ENCODE assay signal across 23 cellular contexts in genomic region chr6:87870606-87871005, GRCh38.
A peak's percentile ranks its signal among the peaks of the same experiment; 100 is the strongest.
DNase-seq lines count a peak whose midpoint lies in the region; FAIRE-seq and TF ChIP-seq lines count a peak whose summit lies in the region.
"Had no signal": no experiment of that assay in that cellular context is flagged by ENCODE, and none has a peak within 500 bp of the region (broad histone marks: within the 10 kb centered on the region; RNA-seq: fewer than 3 reads in every experiment).

No MANE protein-coding gene starts in this region.

- H3K4me3 Mint-ChIP-seq in nephron progenitor cell = no peak overlapping the region
- no peak overlapping the region for H3K4me3 Mint-ChIP-seq in activated T-cell treated with anti-CD3 and anti-CD28 coated beads, Interleukin-2, amount 50 U/mL, for 24 hours
- H3K4me3 Mint-ChIP-seq: CD4-positive, alpha-beta memory T cell had no signal

- TF ChIP-seq CTCF in astrocyte of the cerebellum (IDR thresholded peaks at IDR 0.05; ENCODE audit: low read depth, low read length, missing control alignments) (no peak), fibroblast of pulmonary artery (IDR thresholded peaks at IDR 0.05; ENCODE audit: low read length, missing control alignments) (no peak), nephron progenitor cell (IDR thresholded peaks at IDR 0.05) (no peak), kidney (IDR thresholded peaks at IDR 0.05; ENCODE audit: borderline replicate concordance, extremely low read depth, insufficient read depth) (no peak)

- no peak overlapping the region for H3K9ac ChIP-seq in kidney (ENCODE audit: low read length in 2 of 2)
- H3K9ac ChIP-seq: BLaER1, GM23248 had no signal

- H3K4me1 ChIP-seq in kidney (ENCODE audit: control insufficient read depth in 1 of 2, insufficient read depth in 1 of 2, low read depth in 1 of 2, low read length in 2 of 2) = no peaks in the 10 kb centered on the region
- H3K4me1 ChIP-seq: BLaER1, HAP-1 had no signal

- peak; percentile 5 for DNase-seq in LHCN-M2 (ENCODE audit: low read depth)
- peak; percentile 78 for DNase-seq in astrocyte of the cerebellum (ENCODE audit: low read depth)
- DNase-seq in fibroblast of pulmonary artery (ENCODE audit: low read depth) = peak; percentile 2
- DNase-seq in nephron progenitor cell = no peak
- no peak for DNase-seq in NCI-H1436 (lab: John Stamatoyannopoulos, UW)
- DNase-seq in kidney = no peak
- DNase-seq in activated T-cell treated with anti-CD3 and anti-CD28 coated beads, Interleukin-2, amount 50 U/mL, for 24 hours = no peak
- no peak for DNase-seq in activated CD4-positive, CD25-positive, alpha-beta regulatory T cell (lab: John Stamatoyannopoulos, UW)
- DNase-seq: CD4-positive, alpha-beta memory T cell; DMS153; GF-D8; GM23248; Kasumi-1; NCI-H1105 treated with DMSO at 0.1 percent for 48 hours; NCI-H187; NCI-H226; NCI-H526 had no signal

- H3K27me3 Mint-ChIP-seq in nephron progenitor cell (ENCODE audit: low read depth, poor library complexity) = no peaks in the 10 kb centered on the region
- peaks cover 21% of the 10 kb centered on the region for H3K27me3 Mint-ChIP-seq in activated T-cell treated with anti-CD3 and anti-CD28 coated beads, Interleukin-2, amount 50 U/mL, for 24 hours

- H3K9me3 Mint-ChIP-seq in nephron progenitor cell = peaks cover 11% of the 10 kb centered on the region
- H3K9me3 Mint-ChIP-seq in activated T-cell treated with anti-CD3 and anti-CD28 coated beads, Interleukin-2, amount 50 U/mL, for 24 hours = no peaks in the 10 kb centered on the region

- no peaks in the 10 kb centered on the region for H3K36me3 Mint-ChIP-seq in nephron progenitor cell (ENCODE audit: low read depth)
- H3K36me3 Mint-ChIP-seq in activated T-cell treated with anti-CD3 and anti-CD28 coated beads, Interleukin-2, amount 50 U/mL, for 24 hours (ENCODE audit: low read depth) = no peaks in the 10 kb centered on the region
- H3K36me3 Mint-ChIP-seq: CD4-positive, alpha-beta memory T cell had no signal

- in situ Hi-C loops in astrocyte of the cerebellum (cut with HindIII; ENCODE audit: low sequenced_read_pairs) = no loop called here

- peak overlapping the region; percentile 40 for H3K27ac Mint-ChIP-seq in nephron progenitor cell
- no peak overlapping the region for H3K27ac Mint-ChIP-seq in activated T-cell treated with anti-CD3 and anti-CD28 coated beads, Interleukin-2, amount 50 U/mL, for 24 hours
- H3K27ac Mint-ChIP-seq: CD4-positive, alpha-beta memory T cell had no signal

- H3K27ac ChIP-seq in kidney (ENCODE audit: low read depth in 2 of 2, low read length in 2 of 2) = no peak overlapping the region
- H3K27ac ChIP-seq: BLaER1, GM23248, SJCRH30 had no signal

- no peak overlapping the region for H3K4me3 ChIP-seq in astrocyte of the cerebellum (ENCODE audit: low read depth, low read length)
- no peak overlapping the region for H3K4me3 ChIP-seq in fibroblast of pulmonary artery (replicated peaks; ENCODE audit: low read depth, low read length)
- H3K4me3 ChIP-seq in kidney (ENCODE audit: low read length in 2 of 2) = no peak overlapping the region
- H3K4me3 ChIP-seq: BLaER1, GM12878, GM23248, HAP-1, SJCRH30 had no signal

- intact Hi-C loops in kidney (cut with DNase I) = no loop called here

- no peaks in the 10 kb centered on the region for H3K36me3 ChIP-seq in kidney (ENCODE audit: control insufficient read depth in 1 of 2, insufficient read depth in 2 of 2, low read length in 2 of 2)
- H3K36me3 ChIP-seq: BLaER1, HAP-1, SJCRH30 had no signal

- H3K9me3 ChIP-seq in kidney (ENCODE audit: control insufficient read depth in 1 of 2, low read length in 2 of 2) = no peaks in the 10 kb centered on the region
- H3K9me3 ChIP-seq: BLaER1, HAP-1, SJCRH30 had no signal

- no peak for FAIRE-seq in kidney (lab: Jason Lieb, UNC)
- FAIRE-seq: A204.1, GM12878, GM19239 had no signal

- H3K4me1 Mint-ChIP-seq in nephron progenitor cell = peaks cover 69% of the 10 kb centered on the region
- no peaks in the 10 kb centered on the region for H3K4me1 Mint-ChIP-seq in activated T-cell treated with anti-CD3 and anti-CD28 coated beads, Interleukin-2, amount 50 U/mL, for 24 hours (ENCODE audit: low read depth)
- H3K4me1 Mint-ChIP-seq: CD4-positive, alpha-beta memory T cell had no signal

Comparison
In these comparisons a context has a peak if more than half of its experiments do, and no peak if none do; other contexts are left out.
1. DNase-seq: peak in LHCN-M2 (single experiment), astrocyte of the cerebellum (single experiment) and fibroblast of pulmonary artery (single experiment); none in nephron progenitor cell (single experiment), NCI-H1436 (single experiment), kidney (single experiment), activated T-cell treated with anti-CD3 and anti-CD28 coated beads, Interleukin-2, amount 50 U/mL, for 24 hours (single experiment) and activated CD4-positive, CD25-positive, alpha-beta regulatory T cell (0 of 4).